In the genomic region with DNA sequence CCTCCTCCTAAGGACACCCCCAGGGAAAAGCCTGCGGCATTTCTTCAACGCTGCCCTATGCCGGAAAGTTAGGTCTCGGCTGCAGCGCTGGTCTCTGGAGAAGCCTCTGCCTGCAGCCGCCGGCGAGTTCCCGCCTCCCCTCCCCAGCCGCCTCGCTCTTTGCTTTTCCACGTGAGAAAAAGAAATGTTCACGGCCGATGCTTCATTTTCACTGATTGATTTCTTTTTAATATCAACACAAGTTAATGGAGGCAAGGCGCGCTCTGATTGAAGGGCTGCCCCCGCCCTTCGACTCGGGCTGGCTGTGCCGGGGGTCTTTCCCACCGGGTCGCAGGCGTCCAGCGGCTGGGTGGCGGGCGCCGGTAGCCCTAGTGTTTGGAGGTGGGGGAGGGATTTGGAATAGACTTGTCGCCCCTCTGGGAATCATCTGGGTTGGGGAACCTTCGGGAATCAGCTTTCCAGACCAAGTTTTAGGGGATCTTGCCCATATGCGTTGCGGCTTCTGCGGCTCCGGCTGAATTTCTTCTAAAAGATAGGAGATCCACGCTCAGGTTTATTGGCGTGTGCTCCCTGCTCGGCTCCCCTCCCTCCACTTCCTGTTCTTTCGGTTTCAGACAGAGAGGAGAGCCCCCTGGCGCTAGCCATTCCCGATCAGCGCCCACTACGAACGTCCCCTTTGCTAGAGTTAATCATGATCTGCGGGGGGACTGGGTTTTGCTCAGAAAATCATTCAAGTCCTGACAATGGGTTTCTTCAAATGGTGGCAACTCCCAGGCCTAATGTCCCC, we compare ENCODE assay signal across 7 cellular contexts. TPM values are rescaled to one million over a fixed set of nuclear protein-coding genes. Genes with fewer than 3 reads are reported as not detected.
A peak's percentile ranks its signal among the peaks of the same experiment; 100 is the strongest.
DNase-seq lines count a peak whose midpoint lies in the region; ATAC-seq lines count a peak whose summit lies in the region.

No MANE protein-coding gene starts in this region.

- peak overlapping the region; percentile 18 for H3K27ac ChIP-seq in HUES48 (ENCODE audit: low read depth, low read length)

- H3K9me3 Mint-ChIP-seq in activated T-helper 2 cell treated with anti-CD3 and anti-CD28 coated beads, Interferon-gamma antibody, Interleukin-2, Interleukin-4, amounts not matched to agents 10 μg/mL and 5 μg/mL and 100 μg/mL, durations not matched to agents 14 hours and 24 hours and 36 hours: no peaks in the 10 kb centered on the region
- H3K9me3 Mint-ChIP-seq in stimulated activated effector memory CD8-positive, alpha-beta T cell treated with anti-CD3 and anti-CD28 coated beads, Interleukin-12 subunit alpha, Interleukin-12 subunit beta, amount 100 ng/mL, for 72 hours: no peaks in the 10 kb centered on the region

- peaks cover 20% of the 10 kb centered on the region for H3K4me1 Mint-ChIP-seq in activated T-helper 2 cell treated with anti-CD3 and anti-CD28 coated beads, Interferon-gamma antibody, Interleukin-2, Interleukin-4, amounts not matched to agents 10 μg/mL and 5 μg/mL and 100 μg/mL, durations not matched to agents 14 hours and 24 hours and 36 hours (ENCODE audit: low read depth)
- no peaks in the 10 kb centered on the region for H3K4me1 Mint-ChIP-seq in stimulated activated effector memory CD8-positive, alpha-beta T cell treated with anti-CD3 and anti-CD28 coated beads, Interleukin-12 subunit alpha, Interleukin-12 subunit beta, amount 100 ng/mL, for 72 hours

- peak overlapping the region; percentile 34; the same call in 1 of the 2 replicates for H3K9ac ChIP-seq in HUES48 (ENCODE audit: low read depth, low read length)

- peak overlapping the region; percentile 87 for H3K4me3 Mint-ChIP-seq in activated T-helper 2 cell treated with anti-CD3 and anti-CD28 coated beads, Interferon-gamma antibody, Interleukin-2, Interleukin-4, amounts not matched to agents 10 μg/mL and 5 μg/mL and 100 μg/mL, durations not matched to agents 14 hours and 24 hours and 36 hours (ENCODE audit: low read depth)
- H3K4me3 Mint-ChIP-seq in stimulated activated effector memory CD8-positive, alpha-beta T cell treated with anti-CD3 and anti-CD28 coated beads, Interleukin-12 subunit alpha, Interleukin-12 subunit beta, amount 100 ng/mL, for 72 hours: peak overlapping the region; percentile 21

- no peak for DNase-seq in activated T-helper 2 cell treated with anti-CD3 and anti-CD28 coated beads, Interferon-gamma antibody, Interleukin-2, Interleukin-4, amounts not matched to agents 10 μg/mL and 5 μg/mL and 100 μg/mL, durations not matched to agents 14 hours and 24 hours and 36 hours (ENCODE audit: low spot score)
- no peak for DNase-seq in stimulated activated effector memory CD8-positive, alpha-beta T cell treated with anti-CD3 and anti-CD28 coated beads, Interleukin-12 subunit alpha, Interleukin-12 subunit beta, amount 100 ng/mL, for 72 hours (ENCODE audit: low spot score in 2 of 2)
- DNase-seq in GDM1 (lab: John Stamatoyannopoulos, UW) (no peak), NCI-H1105 (lab: John Stamatoyannopoulos, UW) (no peak)
- DNase-seq in stimulated activated CD4-positive, alpha-beta T cell treated with anti-CD3 and anti-CD28 coated beads, Interleukin-2, amount 100 ng/mL, for 48 hours: no peak

- H3K36me3 ChIP-seq in HUES48 (ENCODE audit: control insufficient read depth, insufficient read depth, low read length): no peaks in the 10 kb centered on the region

- H3K27me3 ChIP-seq in HUES48 (ENCODE audit: control insufficient read depth, insufficient read depth, low read length): peaks cover 66% of the 10 kb centered on the region

- peaks cover 33% of the 10 kb centered on the region for H3K36me3 Mint-ChIP-seq in activated T-helper 2 cell treated with anti-CD3 and anti-CD28 coated beads, Interferon-gamma antibody, Interleukin-2, Interleukin-4, amounts not matched to agents 10 μg/mL and 5 μg/mL and 100 μg/mL, durations not matched to agents 14 hours and 24 hours and 36 hours (ENCODE audit: low read depth)
- H3K36me3 Mint-ChIP-seq in stimulated activated effector memory CD8-positive, alpha-beta T cell treated with anti-CD3 and anti-CD28 coated beads, Interleukin-12 subunit alpha, Interleukin-12 subunit beta, amount 100 ng/mL, for 72 hours: no peaks in the 10 kb centered on the region

- H3K27me3 Mint-ChIP-seq in activated T-helper 2 cell treated with anti-CD3 and anti-CD28 coated beads, Interferon-gamma antibody, Interleukin-2, Interleukin-4, amounts not matched to agents 10 μg/mL and 5 μg/mL and 100 μg/mL, durations not matched to agents 14 hours and 24 hours and 36 hours (ENCODE audit: low read depth): peaks cover 37% of the 10 kb centered on the region

- H3K27ac Mint-ChIP-seq in activated T-helper 2 cell treated with anti-CD3 and anti-CD28 coated beads, Interferon-gamma antibody, Interleukin-2, Interleukin-4, amounts not matched to agents 10 μg/mL and 5 μg/mL and 100 μg/mL, durations not matched to agents 14 hours and 24 hours and 36 hours: peak overlapping the region; percentile 67
- no peak overlapping the region for H3K27ac Mint-ChIP-seq in stimulated activated effector memory CD8-positive, alpha-beta T cell treated with anti-CD3 and anti-CD28 coated beads, Interleukin-12 subunit alpha, Interleukin-12 subunit beta, amount 100 ng/mL, for 72 hours

- H3K9me3 ChIP-seq in HUES48 (ENCODE audit: control insufficient read depth, insufficient read depth, low read length): no peaks in the 10 kb centered on the region

- peaks cover 46% of the 10 kb centered on the region for H3K4me1 ChIP-seq in HUES48 (ENCODE audit: control insufficient read depth, insufficient read depth, low read length)

- H3K4me3 ChIP-seq in HUES48 (ENCODE audit: low read depth, low read length): peak overlapping the region; percentile 70
- peak overlapping the region; percentile 49 for H3K4me3 ChIP-seq in iPS-11a (ENCODE audit: low read depth, low read length)

- intact Hi-C loops in activated T-helper 2 cell treated with anti-CD3 and anti-CD28 coated beads, Interferon-gamma antibody, Interleukin-2, Interleukin-4, amounts not matched to agents 10 μg/mL and 5 μg/mL and 100 μg/mL, durations not matched to agents 14 hours and 24 hours and 36 hours (cut with micrococcal nuclease): loop anchor here (10.0 kb wide), 3 partner anchors 612 to 1582 kb away; no protein-coding TSS in a partner anchor

- no peak for ATAC-seq in stimulated activated effector memory CD8-positive, alpha-beta T cell treated with anti-CD3 and anti-CD28 coated beads, Interleukin-12 subunit alpha, Interleukin-12 subunit beta, amount 100 ng/mL, for 72 hours

RNA-seq across cellular contexts. Expression of a gene that starts 4.1 kb away (rescaled TPM):
- total RNA-seq in activated T-helper 2 cell treated with anti-CD3 and anti-CD28 coated beads, Interferon-gamma antibody, Interleukin-2, Interleukin-4, amounts not matched to agents 10 μg/mL and 5 μg/mL and 100 μg/mL, durations not matched to agents 14 hours and 24 hours and 36 hours: 59.9 and 61.7 TPM in 2 replicates
